In the genomic region with DNA sequence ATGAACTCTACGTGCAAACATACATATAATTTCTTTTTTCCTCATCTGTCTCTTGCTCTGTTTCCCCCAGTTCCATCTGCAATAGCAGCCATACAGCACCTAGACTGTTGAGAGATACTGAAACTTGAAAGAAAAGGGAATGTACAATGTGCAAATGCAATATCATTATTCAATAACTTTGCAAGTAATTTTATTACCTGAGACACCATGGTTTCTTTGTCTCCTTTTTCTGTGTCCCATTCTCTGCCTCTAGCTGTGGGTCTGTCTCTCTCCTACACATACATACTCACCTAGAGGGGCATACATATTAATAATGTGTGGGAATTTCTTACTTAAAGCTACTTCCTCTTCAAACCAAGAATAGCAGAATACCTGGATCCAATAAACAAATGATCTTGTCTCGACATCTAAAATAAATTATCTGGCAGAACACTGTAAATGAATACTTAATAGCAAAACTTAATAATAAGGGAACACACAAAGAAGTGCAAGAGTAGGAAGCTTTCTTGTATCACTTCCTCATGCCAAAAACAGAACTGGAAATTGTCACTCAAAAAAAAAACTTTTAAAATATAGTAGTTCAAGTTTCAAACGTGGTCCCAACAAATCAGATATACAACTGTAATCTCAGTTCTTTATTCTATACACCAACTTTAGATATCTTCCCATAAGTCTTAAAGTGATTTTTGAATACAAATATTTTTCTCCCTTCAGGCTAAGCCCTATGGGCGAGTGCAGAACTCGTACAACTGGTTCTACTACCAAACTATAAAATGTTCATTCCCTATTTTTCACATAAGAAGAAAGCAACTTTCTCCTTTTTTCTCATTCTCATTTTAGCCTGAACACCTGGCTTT, we compare ENCODE assay signal across 14 cellular contexts.
A peak's percentile ranks its signal among the peaks of the same experiment; 100 is the strongest.
DNase-seq lines count a peak whose midpoint lies in the region; ATAC-seq, FAIRE-seq and TF ChIP-seq lines count a peak whose summit lies in the region.
"Had no signal": no experiment of that assay in that cellular context is flagged by ENCODE, and none has a peak within 500 bp of the region (broad histone marks: within the 10 kb centered on the region; RNA-seq: fewer than 3 reads in every experiment).

No MANE protein-coding gene starts in this region.

- peaks cover 22% of the 10 kb centered on the region for H3K4me1 Mint-ChIP-seq in endodermal cell
- H3K4me1 Mint-ChIP-seq: CD4-positive, alpha-beta memory T cell had no signal

- 19% methylated on average over 5 of the region's 5 CpGs for WGBS in GM12878 (ENCODE audit: insufficient coverage, insufficient replicate concordance, low lambda C conversion rate, missing lambda C conversion rate)
- 94 to 96% methylated on average over 4 of the region's 5 CpGs for WGBS in endodermal cell (ENCODE audit: insufficient coverage in 1 of 2, insufficient read length in 1 of 2), 2 experiments

- SMC1A ChIA-PET in GM12878 (lab: Charles Lee; ENCODE audit: uncharacterized antibody, unreplicated experiment), result interaction anchor here (0.9 to 3.4 kb wide), 5 partner anchors 11 to 608 kb away, joined by 3 to 10 read pairs (median 3); no protein-coding TSS in a partner anchor

- no TSS peak for BruUV-seq in GM12878 (replicated peaks; lab: Mats Ljungman, UMichigan)

- CTCF ChIA-PET in GM12878 (lab: Yijun Ruan, JAX), result interaction anchor here (1.7 kb wide), 1 partner anchor 615 kb away, joined by 7 read pairs; no protein-coding TSS in a partner anchor

- DNase-seq in GM12878 (ENCODE audit: low read depth, low spot score), result no peak
- DNase-seq in COLO668 (lab: John Stamatoyannopoulos, UW; ENCODE audit: unreplicated experiment), result no peak
- DNase-seq in endodermal cell, result no peak
- no peak for DNase-seq in OCI-M1 (lab: John Stamatoyannopoulos, UW)
- no peak for DNase-seq in H7
- DNase-seq: amygdala; CD4-positive, alpha-beta memory T cell; HCEC 1CT; KG1; SW 1271 had no signal

- intact Hi-C loops in GM12878 (cut with micrococcal nuclease; ENCODE audit: unreplicated experiment), result loop anchor here (2.0 to 10.0 kb wide), 3 partner anchors 193 to 615 kb away; a partner anchor contains a TSS

- TF ChIP-seq CTCF in GM12878 (IDR thresholded peaks at IDR 0.05 in 2 of 3, conservative IDR thresholded peaks at IDR 0.05 in 1 of 3; ENCODE audit: control insufficient read depth in 2 of 3, extremely low read depth in 1 of 3, insufficient read depth in 1 of 3, low read depth in 3 of 3, low read length in 3 of 3) (no peak), endodermal cell (conservative IDR thresholded peaks at IDR 0.05) (no peak)

- H3K36me3 ChIP-seq in GM12878 (ENCODE audit: control insufficient read depth in 2 of 2, insufficient read depth in 2 of 2, low read length in 1 of 2), result no peaks in the 10 kb centered on the region
- H3K36me3 ChIP-seq in endodermal cell (ENCODE audit: control insufficient read depth, insufficient read depth, low read length), result no peaks in the 10 kb centered on the region
- H3K36me3 ChIP-seq in H7 (replicated peaks; ENCODE audit: control insufficient read depth, insufficient read depth, low read length), result no peaks in the 10 kb centered on the region

- no peak overlapping the region for H2AFZ ChIP-seq in GM12878 (ENCODE audit: control insufficient read depth, low read depth, low read length)

- in situ Hi-C loops in GM12878 (cut with MboI), result loop anchor here (25.0 kb wide), 2 partner anchors 617 to 867 kb away; a partner anchor contains a TSS

- H3K9me3 ChIP-seq in GM12878 (replicated peaks; ENCODE audit: control insufficient read depth, insufficient read depth, low read length), result no peaks in the 10 kb centered on the region
- no peaks in the 10 kb centered on the region for H3K9me3 ChIP-seq in endodermal cell (ENCODE audit: control insufficient read depth, low read length)

- FAIRE-seq in GM12878 (lab: Jason Lieb, UNC), result peak; percentile 68

- no peak for TF ChIP-seq POLR2A in GM12878 (IDR thresholded peaks at IDR 0.05; ENCODE audit: low read depth, low read length)

- H3K4me1 ChIP-seq in GM12878 (ENCODE audit: control insufficient read depth, insufficient read depth, low read length), result peaks cover 24% of the 10 kb centered on the region
- H3K4me1 ChIP-seq in endodermal cell (ENCODE audit: control insufficient read depth, insufficient read depth, low read length), result peaks cover 4% of the 10 kb centered on the region

- ATAC-seq in GM18508 (IDR thresholded peaks at IDR 0.05; ENCODE audit: insufficient read depth, unreplicated experiment) (peak; percentile 46), GM21390 (IDR thresholded peaks at IDR 0.05; ENCODE audit: unreplicated experiment) (peak; percentile 60), HG03103 (IDR thresholded peaks at IDR 0.05; ENCODE audit: low read depth, unreplicated experiment) (peak; percentile 57), GM12878 (peak; percentile 73)

- H3K9me3 Mint-ChIP-seq in endodermal cell, result no peaks in the 10 kb centered on the region
- H3K9me3 Mint-ChIP-seq: CD4-positive, alpha-beta memory T cell had no signal

- H3K4me2 ChIP-seq in GM12878 (ENCODE audit: control insufficient read depth, insufficient read depth), result peak overlapping the region; percentile 72

- POLR2A ChIA-PET in GM12878 (lab: Charles Lee), result interaction anchor here (0.6 to 1.0 kb wide), 2 partner anchors 182 to 196 kb away, joined by 3 read pairs; no protein-coding TSS in a partner anchor

- peak in 1 of 2 experiments; percentile 6; a peak in 1 of 4 replicates for TF ChIP-seq EP300 in GM12878 (IDR thresholded peaks at IDR 0.05; ENCODE audit: borderline replicate concordance in 1 of 2, control insufficient read depth in 1 of 2, low read depth in 2 of 2, low read length in 2 of 2)

- TF ChIP-seq RAD21 in GM12878 (IDR thresholded peaks at IDR 0.05; ENCODE audit: insufficient read depth, low read depth, low read length), result no peak

- H4K20me1 ChIP-seq in GM12878 (ENCODE audit: control insufficient read depth, insufficient read depth), result no peaks in the 10 kb centered on the region

- no peak overlapping the region for H3K4me3 Mint-ChIP-seq in endodermal cell
- H3K4me3 Mint-ChIP-seq: CD4-positive, alpha-beta memory T cell had no signal

- H3K9ac ChIP-seq in GM12878 (ENCODE audit: control insufficient read depth, insufficient read depth, low read length), result no peak overlapping the region
- no peak overlapping the region for H3K9ac ChIP-seq in endodermal cell (ENCODE audit: extremely low read depth, low read length, poor library complexity, severe bottlenecking)

- H3K27ac Mint-ChIP-seq in endodermal cell, result no peak overlapping the region

- no peaks in the 10 kb centered on the region for H3K79me2 ChIP-seq in GM12878 (ENCODE audit: control insufficient read depth, insufficient read depth, low read length)

- H3K36me3 Mint-ChIP-seq in endodermal cell (ENCODE audit: low read depth), result no peaks in the 10 kb centered on the region
- H3K36me3 Mint-ChIP-seq: CD4-positive, alpha-beta memory T cell had no signal

- H3K27ac ChIP-seq in GM12878 (ENCODE audit: control insufficient read depth, insufficient read depth) (0 out of 2 replicates have a peak overlapping the region, but pooled peaks have one; percentile 4), endodermal cell (ENCODE audit: low read depth, low read length) (no peak overlapping the region)

- no peaks in the 10 kb centered on the region for H3K27me3 Mint-ChIP-seq in endodermal cell (ENCODE audit: insufficient read depth)
- H3K27me3 Mint-ChIP-seq: CD4-positive, alpha-beta memory T cell had no signal

- H3K27me3 ChIP-seq in GM12878 (replicated peaks in 1 of 2; ENCODE audit: control insufficient read depth in 2 of 2, insufficient read depth in 2 of 2, low read length in 1 of 2) (no peaks in the 10 kb centered on the region), endodermal cell (ENCODE audit: control insufficient read depth, insufficient read depth, low read length, poor library complexity, severe bottlenecking) (no peaks in the 10 kb centered on the region), H7 (ENCODE audit: control insufficient read depth, insufficient read depth, low read length) (no peaks in the 10 kb centered on the region)

- H3K4me3 ChIP-seq in GM12878 (peak overlapping the region; percentile 12; the same call in 1 of the 2 replicates), endodermal cell (ENCODE audit: low read length) (no peak overlapping the region), H7 (ENCODE audit: insufficient read depth, low read depth, low read length) (no peak overlapping the region)
- H3K4me3 ChIP-seq: skin epidermis had no signal

- RAD21 ChIA-PET in GM12878 (lab: Charles Lee; ENCODE audit: unreplicated experiment), result interaction anchor here (0.8 to 2.5 kb wide), 3 partner anchors 13 to 187 kb away, joined by 3 to 7 read pairs (median 5); no protein-coding TSS in a partner anchor

TF ChIP-seq in GM12878, 131 proteins besides CTCF, POLR2A, EP300 and RAD21 (continues in another document):
- TF ChIP-seq FOXM1 (IDR thresholded peaks at IDR 0.05; ENCODE audit: low read depth, low read length) (peak; percentile 46; the same call in 1 of the 2 replicates), MTA2 (IDR thresholded peaks at IDR 0.05; ENCODE audit: low read depth) (peak; percentile 46)
- TF ChIP-seq, protein P1, sequence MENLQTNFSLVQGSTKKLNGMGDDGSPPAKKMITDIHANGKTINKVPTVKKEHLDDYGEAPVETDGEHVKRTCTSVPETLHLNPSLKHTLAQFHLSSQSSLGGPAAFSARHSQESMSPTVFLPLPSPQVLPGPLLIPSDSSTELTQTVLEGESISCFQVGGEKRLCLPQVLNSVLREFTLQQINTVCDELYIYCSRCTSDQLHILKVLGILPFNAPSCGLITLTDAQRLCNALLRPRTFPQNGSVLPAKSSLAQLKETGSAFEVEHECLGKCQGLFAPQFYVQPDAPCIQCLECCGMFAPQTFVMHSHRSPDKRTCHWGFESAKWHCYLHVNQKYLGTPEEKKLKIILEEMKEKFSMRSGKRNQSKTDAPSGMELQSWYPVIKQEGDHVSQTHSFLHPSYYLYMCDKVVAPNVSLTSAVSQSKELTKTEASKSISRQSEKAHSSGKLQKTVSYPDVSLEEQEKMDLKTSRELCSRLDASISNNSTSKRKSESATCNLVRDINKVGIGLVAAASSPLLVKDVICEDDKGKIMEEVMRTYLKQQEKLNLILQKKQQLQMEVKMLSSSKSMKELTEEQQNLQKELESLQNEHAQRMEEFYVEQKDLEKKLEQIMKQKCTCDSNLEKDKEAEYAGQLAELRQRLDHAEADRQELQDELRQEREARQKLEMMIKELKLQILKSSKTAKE (IDR thresholded peaks at IDR 0.05; ENCODE audit: low read depth, poor library complexity, severe bottlenecking), result peak; percentile 27
